In genomic region chr11:8722809-8723208, GRCh38 we compare ENCODE assay signal across 18 cellular contexts. TPM values are rescaled to one million over a fixed set of nuclear protein-coding genes. Genes with fewer than 3 reads are reported as not detected.
DNase-seq lines count a peak whose midpoint lies in the region; ATAC-seq and TF ChIP-seq lines count a peak whose summit lies in the region.
"Had no signal": no experiment of that assay in that cellular context is flagged by ENCODE, and none has a peak within 500 bp of the region (broad histone marks: within the 10 kb centered on the region; RNA-seq: fewer than 3 reads in every experiment).

No MANE protein-coding gene starts in this region.

- H3K27me3 Mint-ChIP-seq in HFFc6 (ENCODE audit: insufficient read depth) (peaks cover 5% of the 10 kb centered on the region), mesothelial cell of epicardium (ENCODE audit: low read depth) (no peaks in the 10 kb centered on the region)

- H3K4me1 Mint-ChIP-seq in HFFc6 (ENCODE audit: low read depth) (peaks cover 81% of the 10 kb centered on the region), mesothelial cell of epicardium (peaks cover 63% of the 10 kb centered on the region)

- no peak overlapping the region for H3K4me3 ChIP-seq in suprapubic skin
- H3K4me3 ChIP-seq: lung, SJSA1 had no signal

- no peak for TF ChIP-seq CTCF in HFFc6 (IDR thresholded peaks at IDR 0.05)
- TF ChIP-seq CTCF in mesothelial cell of epicardium (IDR thresholded peaks at IDR 0.05; ENCODE audit: unreplicated experiment): no peak
- no peak for TF ChIP-seq CTCF in suprapubic skin (IDR thresholded peaks at IDR 0.05)

- H3K9me3 ChIP-seq in suprapubic skin: no peaks in the 10 kb centered on the region
- H3K9me3 ChIP-seq: SJSA1 had no signal

- peak overlapping the region; percentile 47 for H3K27ac ChIP-seq in cingulate gyrus (ENCODE audit: low read depth, low read length)
- peak overlapping the region; percentile 15 for H3K27ac ChIP-seq in suprapubic skin
- H3K27ac ChIP-seq: KMS-11, SJSA1 had no signal

- TF ChIP-seq EP300 in suprapubic skin (IDR thresholded peaks at IDR 0.05): no peak

- no peaks in the 10 kb centered on the region for H3K27me3 ChIP-seq in suprapubic skin
- H3K27me3 ChIP-seq: SJSA1 had no signal

- H3K27ac Mint-ChIP-seq in HFFc6: peak overlapping the region; percentile 97
- peak overlapping the region; percentile 45 for H3K27ac Mint-ChIP-seq in mesothelial cell of epicardium
- H3K27ac Mint-ChIP-seq: activated T-helper 2 cell treated with anti-CD3 and anti-CD28 coated beads, Interferon-gamma antibody, Interleukin-2, Interleukin-4, amounts not matched to agents 10 μg/mL and 5 μg/mL and 100 μg/mL, durations not matched to agents 14 hours and 24 hours and 36 hours had no signal

- H3K4me3 Mint-ChIP-seq in HFFc6 (no peak overlapping the region), mesothelial cell of epicardium (no peak overlapping the region)

- H3K36me3 ChIP-seq in suprapubic skin: peaks cover 9% of the 10 kb centered on the region

- ATAC-seq in GM18861 (IDR thresholded peaks at IDR 0.05; ENCODE audit: unreplicated experiment): no peak

- 89% methylated on average over 3 of the region's 3 CpGs for WGBS in suprapubic skin

- H3K36me3 Mint-ChIP-seq in HFFc6 (ENCODE audit: low read depth) (peaks cover 28% of the 10 kb centered on the region), mesothelial cell of epicardium (peaks cover 10% of the 10 kb centered on the region)

- TF ChIP-seq POLR2A in suprapubic skin (IDR thresholded peaks at IDR 0.05): no peak

- H3K9me3 Mint-ChIP-seq in HFFc6 (no peaks in the 10 kb centered on the region), mesothelial cell of epicardium (no peaks in the 10 kb centered on the region)
- H3K9me3 Mint-ChIP-seq: activated T-helper 2 cell treated with anti-CD3 and anti-CD28 coated beads, Interferon-gamma antibody, Interleukin-2, Interleukin-4, amounts not matched to agents 10 μg/mL and 5 μg/mL and 100 μg/mL, durations not matched to agents 14 hours and 24 hours and 36 hours had no signal

- no peak for DNase-seq in HFFc6
- no peak for DNase-seq in mesothelial cell of epicardium (ENCODE audit: low spot score in 2 of 2, unreplicated experiment in 2 of 2)
- no peak for DNase-seq in suprapubic skin (ENCODE audit: low spot score in 2 of 2)
- DNase-seq in activated gamma-delta T cell treated with Interleukin-2 at 50 U/mL for 16 hours: no peak
- DNase-seq in activated CD4-positive, alpha-beta T cell treated with anti-CD3 and anti-CD28 coated beads, Interleukin-2, amount 50 U/mL, for 4 hours: no peak
- no peak for DNase-seq in DMS 273 (lab: John Stamatoyannopoulos, UW; ENCODE audit: unreplicated experiment)
- DNase-seq: activated CD8-positive, alpha-beta memory T cell treated with anti-CD3 and anti-CD28 coated beads for 24 hours; amygdala; dermis blood vessel endothelial cell; NCI-H1417; NCI-H345; nucleus accumbens had no signal

- peaks cover 58% of the 10 kb centered on the region for H3K4me1 ChIP-seq in suprapubic skin

RNA-seq across cellular contexts. Expression of gene RPL27A, which starts 40.2 kb away (rescaled TPM):
- 1,000 to 10,000 TPM in 4 of 6 experiments, 100 to 1,000 TPM in 2; 973 to 1,209 (median 1,069) TPM for total RNA-seq in HFFc6 (2021; fragmentation: NEBNext Ultra II Directional; extraction: Animal tissue kit (Norgen Biotek cat#: 25700))
- 923 to 980 TPM (median 964 TPM) in 3 replicates for total RNA-seq in mesothelial cell of epicardium
- 1,000 to 10,000 TPM in 3 of 4 donors, 100 to 1,000 TPM in 1; 822 to 1,505 (median 1,124) TPM for total RNA-seq in suprapubic skin

RNA-seq across cellular contexts. Expression of gene TRIM66, which starts 40.3 kb away (rescaled TPM):
- 1 to 10 TPM; 4.5 to 6.9 (median 5.6) TPM for total RNA-seq in HFFc6 (2021; fragmentation: NEBNext Ultra II Directional; extraction: Animal tissue kit (Norgen Biotek cat#: 25700))
- 8.3 to 10.1 TPM (median 8.7 TPM) in 3 replicates for total RNA-seq in mesothelial cell of epicardium
- 10 to 100 TPM in 3 of 4 donors, 1 to 10 TPM in 1; 9.9 to 20.3 (median 11.7) TPM for total RNA-seq in suprapubic skin
